Comparison of ENCODE assay signal across 1 cellular context in genomic region chr1:183259886-183260285, GRCh38.
TF ChIP-seq lines count a peak whose summit lies in the region.

No MANE protein-coding gene starts in this region.

TF ChIP-seq in GM23338, 12 proteins besides CTCF, POLR2A, EP300 and RAD21 (continued from another document):
- TF ChIP-seq ZNF462 (CRISPR knock-in tag; IDR thresholded peaks at IDR 0.05) (peak; percentile 86), REST (IDR thresholded peaks at IDR 0.05; ENCODE audit: unreplicated experiment) (no peak)
TF ChIP-seq in GM23338: peak in this region for 1.
